In the genomic region with DNA sequence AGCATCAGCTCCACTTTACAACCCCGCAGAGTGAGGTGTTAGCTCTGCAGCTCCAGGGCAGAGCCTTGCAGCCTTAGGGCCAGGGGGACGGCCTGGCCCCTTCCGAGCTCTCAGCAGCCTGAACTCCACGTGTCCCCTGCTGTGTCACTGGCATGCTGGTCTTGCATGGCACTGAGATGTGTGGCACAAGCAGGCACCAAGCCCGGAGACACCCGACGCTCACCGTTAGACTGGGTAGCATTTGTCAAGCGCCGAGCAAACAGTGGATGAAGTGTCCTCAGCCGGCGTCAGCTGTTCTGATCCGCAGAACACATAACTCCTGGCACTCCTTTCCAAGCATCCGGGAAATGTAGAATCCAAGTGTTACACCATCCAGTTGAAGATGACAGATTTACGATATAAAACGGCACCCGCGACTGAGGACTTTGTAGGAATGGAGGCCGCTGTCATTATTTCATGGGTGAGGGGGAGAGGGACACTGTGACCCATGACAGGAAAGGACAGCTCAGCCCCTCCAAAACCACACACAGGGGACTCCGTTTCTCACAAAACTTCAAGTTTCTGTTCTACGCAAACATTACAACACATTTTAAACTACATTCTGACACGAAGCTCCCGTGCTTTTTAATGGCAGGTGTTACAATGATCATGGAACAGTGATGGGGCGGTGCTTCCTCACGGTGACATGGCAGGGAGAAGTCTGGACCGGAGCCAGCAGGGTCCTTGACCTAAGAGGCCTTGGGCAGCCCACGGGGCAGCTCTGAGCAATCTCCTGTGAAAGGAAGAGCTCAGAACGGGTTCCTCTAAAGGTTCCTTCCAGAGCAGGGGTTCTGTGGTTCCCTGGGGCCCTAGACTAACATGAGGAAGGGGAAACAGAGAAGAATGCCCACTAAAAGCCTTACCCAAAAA, we compare ENCODE assay signal across 1 cellular context.
TF ChIP-seq lines count a peak whose summit lies in the region.

No MANE protein-coding gene starts in this region.

TF ChIP-seq in GM23338, 12 proteins besides CTCF, POLR2A, EP300 and RAD21 (continued from another document):
- TF ChIP-seq, protein P1, sequence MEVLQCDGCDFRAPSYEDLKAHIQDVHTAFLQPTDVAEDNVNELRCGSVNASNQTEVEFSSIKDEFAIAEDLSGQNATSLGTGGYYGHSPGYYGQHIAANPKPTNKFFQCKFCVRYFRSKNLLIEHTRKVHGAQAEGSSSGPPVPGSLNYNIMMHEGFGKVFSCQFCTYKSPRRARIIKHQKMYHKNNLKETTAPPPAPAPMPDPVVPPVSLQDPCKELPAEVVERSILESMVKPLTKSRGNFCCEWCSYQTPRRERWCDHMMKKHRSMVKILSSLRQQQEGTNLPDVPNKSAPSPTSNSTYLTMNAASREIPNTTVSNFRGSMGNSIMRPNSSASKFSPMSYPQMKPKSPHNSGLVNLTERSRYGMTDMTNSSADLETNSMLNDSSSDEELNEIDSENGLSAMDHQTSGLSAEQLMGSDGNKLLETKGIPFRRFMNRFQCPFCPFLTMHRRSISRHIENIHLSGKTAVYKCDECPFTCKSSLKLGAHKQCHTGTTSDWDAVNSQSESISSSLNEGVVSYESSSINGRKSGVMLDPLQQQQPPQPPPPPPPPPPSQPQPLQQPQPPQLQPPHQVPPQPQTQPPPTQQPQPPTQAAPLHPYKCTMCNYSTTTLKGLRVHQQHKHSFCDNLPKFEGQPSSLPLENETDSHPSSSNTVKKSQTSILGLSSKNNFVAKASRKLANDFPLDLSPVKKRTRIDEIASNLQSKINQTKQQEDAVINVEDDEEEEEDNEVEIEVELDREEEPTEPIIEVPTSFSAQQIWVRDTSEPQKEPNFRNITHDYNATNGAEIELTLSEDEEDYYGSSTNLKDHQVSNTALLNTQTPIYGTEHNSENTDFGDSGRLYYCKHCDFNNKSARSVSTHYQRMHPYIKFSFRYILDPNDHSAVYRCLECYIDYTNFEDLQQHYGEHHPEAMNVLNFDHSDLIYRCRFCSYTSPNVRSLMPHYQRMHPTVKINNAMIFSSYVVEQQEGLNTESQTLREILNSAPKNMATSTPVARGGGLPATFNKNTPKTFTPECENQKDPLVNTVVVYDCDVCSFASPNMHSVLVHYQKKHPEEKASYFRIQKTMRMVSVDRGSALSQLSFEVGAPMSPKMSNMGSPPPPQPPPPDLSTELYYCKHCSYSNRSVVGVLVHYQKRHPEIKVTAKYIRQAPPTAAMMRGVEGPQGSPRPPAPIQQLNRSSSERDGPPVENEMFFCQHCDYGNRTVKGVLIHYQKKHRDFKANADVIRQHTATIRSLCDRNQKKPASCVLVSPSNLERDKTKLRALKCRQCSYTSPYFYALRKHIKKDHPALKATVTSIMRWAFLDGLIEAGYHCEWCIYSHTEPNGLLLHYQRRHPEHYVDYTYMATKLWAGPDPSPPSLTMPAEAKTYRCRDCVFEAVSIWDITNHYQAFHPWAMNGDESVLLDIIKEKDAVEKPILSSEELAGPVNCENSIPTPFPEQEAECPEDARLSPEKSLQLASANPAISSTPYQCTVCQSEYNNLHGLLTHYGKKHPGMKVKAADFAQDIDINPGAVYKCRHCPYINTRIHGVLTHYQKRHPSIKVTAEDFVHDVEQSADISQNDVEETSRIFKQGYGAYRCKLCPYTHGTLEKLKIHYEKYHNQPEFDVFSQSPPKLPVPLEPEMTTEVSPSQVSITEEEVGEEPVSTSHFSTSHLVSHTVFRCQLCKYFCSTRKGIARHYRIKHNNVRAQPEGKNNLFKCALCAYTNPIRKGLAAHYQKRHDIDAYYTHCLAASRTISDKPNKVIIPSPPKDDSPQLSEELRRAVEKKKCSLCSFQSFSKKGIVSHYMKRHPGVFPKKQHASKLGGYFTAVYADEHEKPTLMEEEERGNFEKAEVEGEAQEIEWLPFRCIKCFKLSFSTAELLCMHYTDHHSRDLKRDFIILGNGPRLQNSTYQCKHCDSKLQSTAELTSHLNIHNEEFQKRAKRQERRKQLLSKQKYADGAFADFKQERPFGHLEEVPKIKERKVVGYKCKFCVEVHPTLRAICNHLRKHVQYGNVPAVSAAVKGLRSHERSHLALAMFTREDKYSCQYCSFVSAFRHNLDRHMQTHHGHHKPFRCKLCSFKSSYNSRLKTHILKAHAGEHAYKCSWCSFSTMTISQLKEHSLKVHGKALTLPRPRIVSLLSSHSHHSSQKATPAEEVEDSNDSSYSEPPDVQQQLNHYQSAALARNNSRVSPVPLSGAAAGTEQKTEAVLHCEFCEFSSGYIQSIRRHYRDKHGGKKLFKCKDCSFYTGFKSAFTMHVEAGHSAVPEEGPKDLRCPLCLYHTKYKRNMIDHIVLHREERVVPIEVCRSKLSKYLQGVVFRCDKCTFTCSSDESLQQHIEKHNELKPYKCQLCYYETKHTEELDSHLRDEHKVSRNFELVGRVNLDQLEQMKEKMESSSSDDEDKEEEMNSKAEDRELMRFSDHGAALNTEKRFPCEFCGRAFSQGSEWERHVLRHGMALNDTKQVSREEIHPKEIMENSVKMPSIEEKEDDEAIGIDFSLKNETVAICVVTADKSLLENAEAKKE (CRISPR knock-in tag; IDR thresholded peaks at IDR 0.05): no peak
- TF ChIP-seq JUNB (IDR thresholded peaks at IDR 0.05; ENCODE audit: unreplicated experiment) (no peak), EZH2phosphoT487 (IDR thresholded peaks at IDR 0.05; ENCODE audit: unreplicated experiment) (no peak), STAT1 (IDR thresholded peaks at IDR 0.05; ENCODE audit: unreplicated experiment) (no peak), EZH2 (IDR thresholded peaks at IDR 0.05; ENCODE audit: low read depth, unreplicated experiment) (no peak), NANOG (IDR thresholded peaks at IDR 0.05; ENCODE audit: borderline replicate concordance) (no peak), ZNF331 (CRISPR knock-in tag; IDR thresholded peaks at IDR 0.05; ENCODE audit: low read depth) (no peak), POLR2AphosphoS5 (IDR thresholded peaks at IDR 0.05; ENCODE audit: low read depth) (no peak)
- TF ChIP-seq, protein P2, sequence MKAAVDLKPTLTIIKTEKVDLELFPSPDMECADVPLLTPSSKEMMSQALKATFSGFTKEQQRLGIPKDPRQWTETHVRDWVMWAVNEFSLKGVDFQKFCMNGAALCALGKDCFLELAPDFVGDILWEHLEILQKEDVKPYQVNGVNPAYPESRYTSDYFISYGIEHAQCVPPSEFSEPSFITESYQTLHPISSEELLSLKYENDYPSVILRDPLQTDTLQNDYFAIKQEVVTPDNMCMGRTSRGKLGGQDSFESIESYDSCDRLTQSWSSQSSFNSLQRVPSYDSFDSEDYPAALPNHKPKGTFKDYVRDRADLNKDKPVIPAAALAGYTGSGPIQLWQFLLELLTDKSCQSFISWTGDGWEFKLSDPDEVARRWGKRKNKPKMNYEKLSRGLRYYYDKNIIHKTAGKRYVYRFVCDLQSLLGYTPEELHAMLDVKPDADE (IDR thresholded peaks at IDR 0.05): no peak
- TF ChIP-seq, protein P3, sequence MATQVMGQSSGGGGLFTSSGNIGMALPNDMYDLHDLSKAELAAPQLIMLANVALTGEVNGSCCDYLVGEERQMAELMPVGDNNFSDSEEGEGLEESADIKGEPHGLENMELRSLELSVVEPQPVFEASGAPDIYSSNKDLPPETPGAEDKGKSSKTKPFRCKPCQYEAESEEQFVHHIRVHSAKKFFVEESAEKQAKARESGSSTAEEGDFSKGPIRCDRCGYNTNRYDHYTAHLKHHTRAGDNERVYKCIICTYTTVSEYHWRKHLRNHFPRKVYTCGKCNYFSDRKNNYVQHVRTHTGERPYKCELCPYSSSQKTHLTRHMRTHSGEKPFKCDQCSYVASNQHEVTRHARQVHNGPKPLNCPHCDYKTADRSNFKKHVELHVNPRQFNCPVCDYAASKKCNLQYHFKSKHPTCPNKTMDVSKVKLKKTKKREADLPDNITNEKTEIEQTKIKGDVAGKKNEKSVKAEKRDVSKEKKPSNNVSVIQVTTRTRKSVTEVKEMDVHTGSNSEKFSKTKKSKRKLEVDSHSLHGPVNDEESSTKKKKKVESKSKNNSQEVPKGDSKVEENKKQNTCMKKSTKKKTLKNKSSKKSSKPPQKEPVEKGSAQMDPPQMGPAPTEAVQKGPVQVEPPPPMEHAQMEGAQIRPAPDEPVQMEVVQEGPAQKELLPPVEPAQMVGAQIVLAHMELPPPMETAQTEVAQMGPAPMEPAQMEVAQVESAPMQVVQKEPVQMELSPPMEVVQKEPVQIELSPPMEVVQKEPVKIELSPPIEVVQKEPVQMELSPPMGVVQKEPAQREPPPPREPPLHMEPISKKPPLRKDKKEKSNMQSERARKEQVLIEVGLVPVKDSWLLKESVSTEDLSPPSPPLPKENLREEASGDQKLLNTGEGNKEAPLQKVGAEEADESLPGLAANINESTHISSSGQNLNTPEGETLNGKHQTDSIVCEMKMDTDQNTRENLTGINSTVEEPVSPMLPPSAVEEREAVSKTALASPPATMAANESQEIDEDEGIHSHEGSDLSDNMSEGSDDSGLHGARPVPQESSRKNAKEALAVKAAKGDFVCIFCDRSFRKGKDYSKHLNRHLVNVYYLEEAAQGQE (IDR thresholded peaks at IDR 0.05; ENCODE audit: unreplicated experiment): no peak
